In the genomic region with DNA sequence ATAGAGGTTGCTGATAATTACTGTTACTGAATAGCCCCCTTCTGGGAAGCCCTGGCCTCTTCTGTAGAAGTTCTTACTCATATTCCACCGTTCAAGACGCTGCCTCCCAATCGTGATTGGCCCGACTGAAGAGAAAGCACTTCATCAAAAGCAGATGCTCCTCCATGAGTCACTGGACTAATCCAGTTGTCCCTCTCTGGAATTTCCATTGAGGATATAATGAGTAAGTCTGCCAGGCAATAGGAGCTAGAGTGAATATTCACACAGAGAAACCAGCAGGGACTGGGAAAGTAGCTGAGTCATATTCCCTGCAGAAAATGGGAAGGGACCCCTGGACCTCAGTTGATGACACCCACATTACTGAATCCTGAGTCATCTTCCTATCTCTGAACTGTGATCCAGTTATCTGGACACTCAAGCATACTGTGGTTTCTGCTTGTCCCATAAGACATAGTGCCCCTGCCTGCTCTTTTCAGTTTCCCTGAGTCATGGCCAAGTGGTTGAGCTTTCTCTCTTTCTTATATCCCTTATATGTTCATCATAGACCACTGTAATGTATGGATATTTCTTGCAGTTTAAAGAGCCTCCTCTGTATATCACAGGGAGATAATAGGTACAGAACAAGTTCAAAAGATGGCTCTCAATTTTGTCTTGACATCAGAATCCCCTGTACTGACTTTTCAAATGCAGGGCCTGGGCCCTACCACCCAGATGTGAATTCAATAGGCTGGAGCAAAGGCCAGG, we compare ENCODE assay signal across 12 cellular contexts.
A peak's percentile ranks its signal among the peaks of the same experiment; 100 is the strongest.
DNase-seq lines count a peak whose midpoint lies in the region; ATAC-seq and TF ChIP-seq lines count a peak whose summit lies in the region.
"Had no signal": no experiment of that assay in that cellular context is flagged by ENCODE, and none has a peak within 500 bp of the region (broad histone marks: within the 10 kb centered on the region; RNA-seq: fewer than 3 reads in every experiment).

No MANE protein-coding gene starts in this region.

- no peaks in the 10 kb centered on the region for H3K36me3 Mint-ChIP-seq in chondrocyte (ENCODE audit: low read depth)
- no peaks in the 10 kb centered on the region for H3K36me3 Mint-ChIP-seq in naive thymus-derived CD4-positive, alpha-beta T cell
- no peaks in the 10 kb centered on the region for H3K36me3 Mint-ChIP-seq in activated naive CD8-positive, alpha-beta T cell treated with anti-CD3 and anti-CD28 coated beads for 36 hours

- H3K9me3 Mint-ChIP-seq in chondrocyte (ENCODE audit: low read depth) = no peaks in the 10 kb centered on the region
- peaks cover 0 to 9% (median 0%) of the 10 kb centered on the region in 11 donors for H3K9me3 Mint-ChIP-seq in naive thymus-derived CD4-positive, alpha-beta T cell
- peaks cover 3% of the 10 kb centered on the region for H3K9me3 Mint-ChIP-seq in activated naive CD8-positive, alpha-beta T cell treated with anti-CD3 and anti-CD28 coated beads for 36 hours
- H3K9me3 Mint-ChIP-seq: H9 had no signal

- no peak overlapping the region for H3K4me3 Mint-ChIP-seq in chondrocyte (ENCODE audit: unreplicated experiment)
- H3K4me3 Mint-ChIP-seq in naive thymus-derived CD4-positive, alpha-beta T cell = no peak overlapping the region
- H3K4me3 Mint-ChIP-seq in activated naive CD8-positive, alpha-beta T cell treated with anti-CD3 and anti-CD28 coated beads for 36 hours = no peak overlapping the region
- H3K4me3 Mint-ChIP-seq: H9 had no signal

- H3K36me3 ChIP-seq in mucosa of descending colon (ENCODE audit: low read depth) = no peaks in the 10 kb centered on the region
- H3K36me3 ChIP-seq in naive thymus-derived CD4-positive, alpha-beta T cell (ENCODE audit: control insufficient read depth in 2 of 3, insufficient read depth in 3 of 3, low read length in 3 of 3) = no peaks in the 10 kb centered on the region

- no peak overlapping the region for H3K27ac ChIP-seq in naive thymus-derived CD4-positive, alpha-beta T cell (ENCODE audit: low read depth, low read length)

- no peak overlapping the region for H3K4me3 ChIP-seq in mucosa of descending colon
- H3K4me3 ChIP-seq in naive thymus-derived CD4-positive, alpha-beta T cell (ENCODE audit: low read length) = no peak overlapping the region

- H3K4me1 Mint-ChIP-seq in chondrocyte (ENCODE audit: low read depth) = peaks cover 61% of the 10 kb centered on the region
- no peaks in the 10 kb centered on the region for H3K4me1 Mint-ChIP-seq in naive thymus-derived CD4-positive, alpha-beta T cell
- no peaks in the 10 kb centered on the region for H3K4me1 Mint-ChIP-seq in activated naive CD8-positive, alpha-beta T cell treated with anti-CD3 and anti-CD28 coated beads for 36 hours

- ATAC-seq in mucosa of descending colon (peak; percentile 35), HG03135 (IDR thresholded peaks at IDR 0.05; ENCODE audit: unreplicated experiment) (no peak)
- ATAC-seq in naive thymus-derived CD4-positive, alpha-beta T cell = no peak

- intact Hi-C loops in mucosa of descending colon (cut with DNase I, micrococcal nuclease) = no loop called here
- intact Hi-C loops in naive thymus-derived CD4-positive, alpha-beta T cell (cut with micrococcal nuclease) = no loop called here

- in situ Hi-C loops in Caki2 (cut with HindIII; ENCODE audit: low pct_unique_long_range_greater_than_20kb, low sequenced_read_pairs) = no loop called here

- CTCF ChIA-PET in naive thymus-derived CD4-positive, alpha-beta T cell (lab: Charles Lee) = no interaction called here

- POLR2A ChIA-PET in naive thymus-derived CD4-positive, alpha-beta T cell (lab: Charles Lee) = no interaction called here

- H3K27me3 ChIP-seq in naive thymus-derived CD4-positive, alpha-beta T cell (ENCODE audit: control insufficient read depth in 2 of 2, insufficient read depth in 2 of 2, low read length in 2 of 2) = no peaks in the 10 kb centered on the region

- H3K27me3 Mint-ChIP-seq in chondrocyte (ENCODE audit: low read depth) = no peaks in the 10 kb centered on the region
- peaks cover 0 to 9% (median 0%) of the 10 kb centered on the region in 5 donors for H3K27me3 Mint-ChIP-seq in naive thymus-derived CD4-positive, alpha-beta T cell
- H3K27me3 Mint-ChIP-seq in activated naive CD8-positive, alpha-beta T cell treated with anti-CD3 and anti-CD28 coated beads for 36 hours = peaks cover 3% of the 10 kb centered on the region

- TF ChIP-seq CTCF in chondrocyte (IDR thresholded peaks at IDR 0.05) = no peak
- TF ChIP-seq CTCF in mucosa of descending colon (IDR thresholded peaks at IDR 0.05) = no peak

- no peaks in the 10 kb centered on the region for H3K9me3 ChIP-seq in mucosa of descending colon
- H3K9me3 ChIP-seq in naive thymus-derived CD4-positive, alpha-beta T cell (ENCODE audit: control insufficient read depth in 2 of 3, low read length in 3 of 3) = no peaks in the 10 kb centered on the region

- H3K4me1 ChIP-seq in mucosa of descending colon (ENCODE audit: low read depth) = no peaks in the 10 kb centered on the region
- no peaks in the 10 kb centered on the region for H3K4me1 ChIP-seq in naive thymus-derived CD4-positive, alpha-beta T cell (ENCODE audit: control insufficient read depth in 2 of 2, insufficient read depth in 2 of 2, low read length in 2 of 2)

- H3K27ac Mint-ChIP-seq in chondrocyte (ENCODE audit: unreplicated experiment) = peak overlapping the region; percentile 81
- H3K27ac Mint-ChIP-seq in naive thymus-derived CD4-positive, alpha-beta T cell = no peak overlapping the region
- H3K27ac Mint-ChIP-seq in activated naive CD8-positive, alpha-beta T cell treated with anti-CD3 and anti-CD28 coated beads for 36 hours = no peak overlapping the region

- DNase-seq in Caki2 (ENCODE audit: low read depth) (peak; percentile 99), NCI-H226 (peak; percentile 92), chondrocyte (ENCODE audit: low spot score) (no peak), mucosa of descending colon (no peak), SIG-M5 treated with dmso at 0.1 percent for 504 hours (lab: John Stamatoyannopoulos, UW; ENCODE audit: unreplicated experiment) (no peak)
- no peak for DNase-seq in naive thymus-derived CD4-positive, alpha-beta T cell
- DNase-seq in activated naive CD8-positive, alpha-beta T cell treated with anti-CD3 and anti-CD28 coated beads for 36 hours = no peak
- DNase-seq: activated CD4-positive, alpha-beta T cell treated with anti-CD3 and anti-CD28 coated beads for 4 hours; H9; NCI-H1092; nucleus accumbens had no signal

Comparison
In these comparisons a context has a peak if more than half of its experiments do, and no peak if none do; other contexts are left out.
1. DNase-seq: peak in Caki2 (single experiment) and NCI-H226 (single experiment); none in chondrocyte (single experiment), mucosa of descending colon (0 of 3), naive thymus-derived CD4-positive, alpha-beta T cell (0 of 9), SIG-M5 treated with dmso at 0.1 percent for 504 hours (single experiment) and activated naive CD8-positive, alpha-beta T cell treated with anti-CD3 and anti-CD28 coated beads for 36 hours (single experiment).